In genomic region chr11:131597875-131598274, GRCh38 we compare ENCODE assay signal across 27 cellular contexts.
"Had no signal": no experiment of that assay in that cellular context is flagged by ENCODE, and none has a peak within 500 bp of the region (broad histone marks: within the 10 kb centered on the region; RNA-seq: fewer than 3 reads in every experiment).

No MANE protein-coding gene starts in this region.

- H3K27me3 ChIP-seq: gastrocnemius medialis, uterus had no signal

- H3K4me1 Mint-ChIP-seq: activated CD4-positive, alpha-beta memory T cell treated with anti-CD3 and anti-CD28 coated beads, Interleukin-2, amount 10 ng/mL, durations not matched to agents 7 days and 5 days; activated CD4-positive, alpha-beta T cell treated with anti-CD3 and anti-CD28 coated beads, Interleukin-2, amount 10 ng/mL, durations not matched to agents 7 days and 5 days; activated naive CD4-positive, alpha-beta T cell treated with anti-CD3 and anti-CD28 coated beads, Interleukin-2, amount 10 ng/mL, durations not matched to agents 7 days and 5 days; central memory CD8-positive, alpha-beta T cell; naive B cell had no signal

- ATAC-seq: left cardiac atrium, left ventricle myocardium superior, right cardiac atrium had no signal

- H3K9me3 Mint-ChIP-seq: activated CD4-positive, alpha-beta memory T cell treated with anti-CD3 and anti-CD28 coated beads, Interleukin-2, amount 10 ng/mL, durations not matched to agents 7 days and 5 days; activated CD4-positive, alpha-beta T cell treated with anti-CD3 and anti-CD28 coated beads, Interleukin-2, amount 10 ng/mL, durations not matched to agents 7 days and 5 days; activated naive CD4-positive, alpha-beta T cell treated with anti-CD3 and anti-CD28 coated beads, Interleukin-2, amount 10 ng/mL, durations not matched to agents 7 days and 5 days; activated T-cell treated with anti-CD3 and anti-CD28 coated beads, Interleukin-2, amount 50 U/mL, for 24 hours had no signal

- H3K9ac ChIP-seq: parathyroid adenoma had no signal

- H3K27ac ChIP-seq: breast epithelium, gastrocnemius medialis, parathyroid adenoma, thoracic aorta, uterus had no signal

- H3K36me3 Mint-ChIP-seq: activated naive CD4-positive, alpha-beta T cell treated with anti-CD3 and anti-CD28 coated beads, Interleukin-2, amount 10 ng/mL, durations not matched to agents 7 days and 5 days; naive B cell had no signal

- H3K4me1 ChIP-seq: breast epithelium, gastrocnemius medialis, parathyroid adenoma, uterus had no signal

- H3K79me2 ChIP-seq: parathyroid adenoma had no signal

- H3K27ac Mint-ChIP-seq: activated CD4-positive, alpha-beta memory T cell treated with anti-CD3 and anti-CD28 coated beads, Interleukin-2, amount 10 ng/mL, durations not matched to agents 7 days and 5 days; activated CD4-positive, alpha-beta T cell treated with anti-CD3 and anti-CD28 coated beads, Interleukin-2, amount 10 ng/mL, durations not matched to agents 7 days and 5 days; activated naive CD4-positive, alpha-beta T cell treated with anti-CD3 and anti-CD28 coated beads, Interleukin-2, amount 10 ng/mL, durations not matched to agents 7 days and 5 days; activated T-cell treated with anti-CD3 and anti-CD28 coated beads, Interleukin-2, amount 50 U/mL, for 24 hours had no signal

- H2AFZ ChIP-seq: parathyroid adenoma had no signal

- H3K27me3 Mint-ChIP-seq: activated CD4-positive, alpha-beta memory T cell treated with anti-CD3 and anti-CD28 coated beads, Interleukin-2, amount 10 ng/mL, durations not matched to agents 7 days and 5 days; activated CD4-positive, alpha-beta T cell treated with anti-CD3 and anti-CD28 coated beads, Interleukin-2, amount 10 ng/mL, durations not matched to agents 7 days and 5 days; activated naive CD4-positive, alpha-beta T cell treated with anti-CD3 and anti-CD28 coated beads, Interleukin-2, amount 10 ng/mL, durations not matched to agents 7 days and 5 days; activated T-cell treated with anti-CD3 and anti-CD28 coated beads, Interleukin-2, amount 50 U/mL, for 24 hours; central memory CD8-positive, alpha-beta T cell had no signal

- DNase-seq: activated CD4-positive, alpha-beta memory T cell treated with anti-CD3 and anti-CD28 coated beads, Interleukin-2, amount 10 ng/mL, durations not matched to agents 7 days and 5 days; activated CD4-positive, alpha-beta T cell treated with anti-CD3 and anti-CD28 coated beads for 1 hour; activated CD4-positive, alpha-beta T cell treated with anti-CD3 and anti-CD28 coated beads, Interleukin-2, amount 10 ng/mL, durations not matched to agents 7 days and 5 days; activated CD8-positive, alpha-beta memory T cell treated with anti-CD3 and anti-CD28 coated beads, Interleukin-2, amount 50 U/mL, for 48 hours; activated gamma-delta T cell; activated naive CD4-positive, alpha-beta T cell treated with anti-CD3 and anti-CD28 coated beads, Interleukin-2, amount 10 ng/mL, durations not matched to agents 7 days and 5 days; activated T-cell treated with anti-CD3 and anti-CD28 coated beads, Interleukin-2, amount 50 U/mL, for 24 hours; amniotic stem cell; effector memory CD4-positive, alpha-beta T cell; erythroblast; gastrocnemius medialis; glutamatergic neuron; islet precursor cell; left cardiac atrium; left ventricle myocardium superior; naive B cell; occipital lobe; right cardiac atrium; stimulated activated CD4-positive, alpha-beta T cell treated with anti-CD3 and anti-CD28 coated beads, Interleukin-2, amount 100 ng/mL, for 48 hours; stimulated activated naive CD4-positive, alpha-beta T cell treated with Interleukin-2 at 50 U/mL for 16 hours; T-helper 2 cell; trophoblast cell; uterus had no signal

- H3K9me3 ChIP-seq: breast epithelium, gastrocnemius medialis, thoracic aorta, uterus had no signal

- H3K4me3 ChIP-seq: breast epithelium, gastrocnemius medialis, thoracic aorta, uterus had no signal

- H3K36me3 ChIP-seq: breast epithelium, gastrocnemius medialis, thoracic aorta, uterus had no signal

- H3K4me3 Mint-ChIP-seq: activated CD4-positive, alpha-beta memory T cell treated with anti-CD3 and anti-CD28 coated beads, Interleukin-2, amount 10 ng/mL, durations not matched to agents 7 days and 5 days; activated CD4-positive, alpha-beta T cell treated with anti-CD3 and anti-CD28 coated beads, Interleukin-2, amount 10 ng/mL, durations not matched to agents 7 days and 5 days; activated naive CD4-positive, alpha-beta T cell treated with anti-CD3 and anti-CD28 coated beads, Interleukin-2, amount 10 ng/mL, durations not matched to agents 7 days and 5 days; activated T-cell treated with anti-CD3 and anti-CD28 coated beads, Interleukin-2, amount 50 U/mL, for 24 hours; central memory CD8-positive, alpha-beta T cell; naive B cell had no signal
